8 cellular contexts compared by ENCODE assay signal in genomic region chr2:231227309-231228162, GRCh38. TPM values are rescaled to one million over a fixed set of nuclear protein-coding genes. Genes with fewer than 3 reads are reported as not detected.
DNase-seq lines count a peak whose midpoint lies in the region; ATAC-seq and TF ChIP-seq lines count a peak whose summit lies in the region.

No MANE protein-coding gene starts in this region.

- 40 to 74% (median 70%) methylated on average over 5 to 12 of the region's 12 CpGs for WGBS in adrenal gland, 4 donors

- H3K36me3 Mint-ChIP-seq in progenitor cell of endocrine pancreas (ENCODE audit: insufficient read depth) = peaks cover 7% of the 10 kb centered on the region

- H3K36me3 ChIP-seq in Peyer's patch (no peaks in the 10 kb centered on the region), adrenal gland (replicated peaks in 1 of 2) (peaks cover 0 to 23% of the 10 kb centered on the region in 2 donors)

- peak; percentile 85 for TF ChIP-seq CTCF in GM12872 (IDR thresholded peaks at IDR 0.05; ENCODE audit: insufficient read depth, low read depth, low read length)
- TF ChIP-seq CTCF in LNCAP (IDR thresholded peaks at IDR 0.05) = peak; percentile 63
- peak; percentile 36 to 97 (median 88) for TF ChIP-seq CTCF in Peyer's patch (IDR thresholded peaks at IDR 0.05)
- peak; percentile 57 to 95 (median 87) for TF ChIP-seq CTCF in adrenal gland (IDR thresholded peaks at IDR 0.05)
- peak; percentile 81 for TF ChIP-seq CTCF in progenitor cell of endocrine pancreas (IDR thresholded peaks at IDR 0.05; ENCODE audit: unreplicated experiment)

- no peaks in the 10 kb centered on the region for H3K9me3 Mint-ChIP-seq in progenitor cell of endocrine pancreas (ENCODE audit: low read depth)

- no peak overlapping the region for H3K27ac Mint-ChIP-seq in progenitor cell of endocrine pancreas

- H3K4me3 Mint-ChIP-seq in progenitor cell of endocrine pancreas (ENCODE audit: low read depth) = no peak overlapping the region

- H3K4me1 Mint-ChIP-seq in progenitor cell of endocrine pancreas (ENCODE audit: low read depth) = peaks cover 5% of the 10 kb centered on the region

- no peaks in the 10 kb centered on the region for H3K27me3 Mint-ChIP-seq in progenitor cell of endocrine pancreas

- H3K27ac ChIP-seq in Peyer's patch (peak overlapping the region in 3 of 4 donors; percentile 40 to 60 (median 41)), adrenal gland (peak overlapping the region in 3 of 5 donors; percentile 49 to 65 (median 63))

- peak; percentile 83 for DNase-seq in HCEC 1CT
- DNase-seq in Peyer's patch = peak in 2 of 3 donors; percentile 54 to 84
- DNase-seq in adrenal gland = peak; percentile 75 to 91 (median 79)
- peak; percentile 70 for DNase-seq in cardiac septum (ENCODE audit: low spot score)
- DNase-seq in progenitor cell of endocrine pancreas (ENCODE audit: low spot score, unreplicated experiment) = peak; percentile 24

- H3K4me1 ChIP-seq in Peyer's patch = peaks cover 0 to 17% (median 0%) of the 10 kb centered on the region in 4 donors
- H3K4me1 ChIP-seq in adrenal gland (replicated peaks in 1 of 2) = peaks cover 0 to 3% of the 10 kb centered on the region in 2 donors

- H3K4me3 ChIP-seq in Peyer's patch (no peak overlapping the region), adrenal gland (no peak overlapping the region)

- intact Hi-C loops in adrenal gland (cut with DNase I) (loop anchor here (5.0 to 10.0 kb wide), 3 partner anchors 67 to 225 kb away; no protein-coding TSS in a partner anchor), cardiac septum (cut with DNase I) (loop anchor here (2.0 kb wide), 2 partner anchors 183 to 223 kb away; no protein-coding TSS in a partner anchor)

- H3K9me3 ChIP-seq in Peyer's patch = no peaks in the 10 kb centered on the region
- H3K9me3 ChIP-seq in adrenal gland (replicated peaks in 1 of 3) = no peaks in the 10 kb centered on the region

- H3K27me3 ChIP-seq in Peyer's patch (no peaks in the 10 kb centered on the region), adrenal gland (no peaks in the 10 kb centered on the region)

- no peak for ATAC-seq in HG03039 (IDR thresholded peaks at IDR 0.05; ENCODE audit: unreplicated experiment)

- TF ChIP-seq POLR2A in Peyer's patch (IDR thresholded peaks at IDR 0.05) (no peak), adrenal gland (IDR thresholded peaks at IDR 0.05) (no peak)

RNA-seq across cellular contexts. Expression of gene ARMC9, which starts 29.1 kb away (rescaled TPM):
- total RNA-seq in Peyer's patch = 10 to 100 TPM in 3 of 4 donors, 1 to 10 TPM in 1; 3.3 to 15.7 (median 10.5) TPM
- total RNA-seq in adrenal gland = 100 to 1,000 TPM in 1 of 8 donors, 10 to 100 TPM in 7; 36.5 to 109 (median 59.1) TPM
- polyA plus RNA-seq in adrenal gland = 10 to 100 TPM; 22.0 to 61.9 (median 49.3) TPM
- 3.9 TPM for total RNA-seq in cardiac septum
- total RNA-seq in progenitor cell of endocrine pancreas = 40.8 and 41.3 TPM in 2 replicates

Comparison
In these comparisons a context has a peak if more than half of its experiments do, and no peak if none do; other contexts are left out.
1. DNase-seq: peak in every context shown above with its lines; median percentile 83 in HCEC 1CT; 79 in adrenal gland; 70 in cardiac septum; 69 in Peyer's patch; 24 in progenitor cell of endocrine pancreas.